In the genomic region with DNA sequence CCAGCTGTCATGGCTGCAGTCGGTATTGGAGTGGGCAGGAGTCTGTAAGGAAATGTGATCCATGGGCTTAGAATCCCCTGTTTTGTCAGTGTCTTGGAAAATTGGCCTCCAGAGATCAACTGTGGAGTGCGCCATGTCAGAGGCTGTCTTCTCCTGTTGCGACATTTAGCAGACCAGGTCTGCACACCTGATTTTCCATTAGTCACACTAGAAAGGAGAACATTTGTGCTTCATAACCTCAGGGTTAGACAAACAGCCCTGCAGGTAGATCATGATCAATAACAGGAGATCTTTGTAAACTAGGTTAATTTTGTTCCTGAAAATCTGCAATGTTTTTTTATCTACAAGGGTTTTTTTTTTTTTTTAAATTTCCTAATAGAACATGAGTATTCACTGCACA, we compare ENCODE assay signal across 29 cellular contexts.
"Had no signal": no experiment of that assay in that cellular context is flagged by ENCODE, and none has a peak within 500 bp of the region (broad histone marks: within the 10 kb centered on the region; RNA-seq: fewer than 3 reads in every experiment).

No MANE protein-coding gene starts in this region.

- H3K36me3 ChIP-seq: adrenal gland, colonic mucosa, esophagus squamous epithelium, pancreas, prostate gland, suprapubic skin, tibial nerve, uterus had no signal

- H3K4me3 ChIP-seq: adrenal gland, body of pancreas, colonic mucosa, esophagus squamous epithelium, pancreas, prostate gland, suprapubic skin, tibial nerve, uterus had no signal

- H3K27me3 ChIP-seq: adrenal gland, body of pancreas, colonic mucosa, esophagus squamous epithelium, pancreas, suprapubic skin, tibial nerve, uterus had no signal

- DNase-seq: activated CD4-positive, alpha-beta T cell treated with anti-CD3 and anti-CD28 coated beads for 1 hour; activated CD4-positive, alpha-beta T cell treated with anti-CD3 and anti-CD28 coated beads, Interleukin-2, amount 10 ng/mL, durations not matched to agents 7 days and 5 days; activated CD8-positive, alpha-beta memory T cell treated with anti-CD3 and anti-CD28 coated beads, Interleukin-2, amount 10 ng/mL, durations not matched to agents 7 days and 5 days; activated CD8-positive, alpha-beta T cell treated with anti-CD3 and anti-CD28 coated beads, Interleukin-2, amount 10 ng/mL, durations not matched to agents 7 days and 5 days; activated naive CD4-positive, alpha-beta T cell; activated T-cell treated with anti-CD3 and anti-CD28 coated beads, Interleukin-2, amount 50 U/mL, for 72 hours; aorta; cerebellar nuclear complex; colonic mucosa; effector CD8-positive, alpha-beta T cell; esophagus squamous epithelium; foreskin melanocyte; left ventricle myocardium superior; naive B cell; nephron progenitor cell; pancreas; retina; stimulated activated CD4-positive, alpha-beta T cell treated with anti-CD3 and anti-CD28 coated beads, Interleukin-15, amount 100 ng/mL, for 24 hours; stimulated activated naive CD4-positive, alpha-beta T cell; T-helper 2 cell; uterus had no signal

- H3K9me3 ChIP-seq: adrenal gland, body of pancreas, colonic mucosa, esophagus squamous epithelium, pancreas, prostate gland, suprapubic skin, tibial nerve, uterus had no signal

- H3K4me1 ChIP-seq: body of pancreas, colonic mucosa, esophagus squamous epithelium, pancreas, prostate gland, suprapubic skin, tibial nerve, uterus had no signal

- H3K27ac ChIP-seq: adrenal gland, body of pancreas, colonic mucosa, epithelial cell of prostate, esophagus squamous epithelium, pancreas, prostate gland, suprapubic skin, tibial nerve, uterus had no signal

- ATAC-seq: activated CD8-positive, alpha-beta memory T cell treated with anti-CD3 and anti-CD28 coated beads, Interleukin-2, amount 10 ng/mL, durations not matched to agents 7 days and 5 days; activated CD8-positive, alpha-beta T cell treated with anti-CD3 and anti-CD28 coated beads, Interleukin-2, amount 10 ng/mL, durations not matched to agents 7 days and 5 days; activated naive CD4-positive, alpha-beta T cell treated with anti-CD3 and anti-CD28 coated beads, Interleukin-2, amount 50 U/mL, for 72 hours; activated T-cell treated with anti-CD3 and anti-CD28 coated beads, Interleukin-2, amount 50 U/mL, for 72 hours; body of pancreas; left ventricle myocardium superior; pancreas; WTC11 had no signal
